Comparison of ENCODE assay signal across 8 cellular contexts in genomic region chr10:64234489-64234888, GRCh38.
"Had no signal": no experiment of that assay in that cellular context is flagged by ENCODE, and none has a peak within 500 bp of the region (broad histone marks: within the 10 kb centered on the region; RNA-seq: fewer than 3 reads in every experiment).

No MANE protein-coding gene starts in this region.

- H3K4me2 ChIP-seq: GM23338 had no signal

- H3K9me3 ChIP-seq: HAP-1 had no signal

- ATAC-seq: GM23338, HCT116 had no signal

- H3K4me3 ChIP-seq: GM23338, HAP-1 had no signal

- DNase-seq: H7, HFFc6, Kasumi-1, KG1 had no signal

- H3K27ac ChIP-seq: HL-60 had no signal

- H3K4me1 ChIP-seq: HAP-1 had no signal

- H3K36me3 ChIP-seq: HAP-1 had no signal
